In genomic region chr11:8711895-8712442, GRCh38 we compare ENCODE assay signal across 2 cellular contexts.
TF ChIP-seq lines count a peak whose summit lies in the region.

No MANE protein-coding gene starts in this region.

TF ChIP-seq in GM23338, 12 proteins besides CTCF, POLR2A, EP300 and RAD21:
- TF ChIP-seq, protein P1, sequence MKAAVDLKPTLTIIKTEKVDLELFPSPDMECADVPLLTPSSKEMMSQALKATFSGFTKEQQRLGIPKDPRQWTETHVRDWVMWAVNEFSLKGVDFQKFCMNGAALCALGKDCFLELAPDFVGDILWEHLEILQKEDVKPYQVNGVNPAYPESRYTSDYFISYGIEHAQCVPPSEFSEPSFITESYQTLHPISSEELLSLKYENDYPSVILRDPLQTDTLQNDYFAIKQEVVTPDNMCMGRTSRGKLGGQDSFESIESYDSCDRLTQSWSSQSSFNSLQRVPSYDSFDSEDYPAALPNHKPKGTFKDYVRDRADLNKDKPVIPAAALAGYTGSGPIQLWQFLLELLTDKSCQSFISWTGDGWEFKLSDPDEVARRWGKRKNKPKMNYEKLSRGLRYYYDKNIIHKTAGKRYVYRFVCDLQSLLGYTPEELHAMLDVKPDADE (IDR thresholded peaks at IDR 0.05): no peak
- TF ChIP-seq POLR2AphosphoS5 (IDR thresholded peaks at IDR 0.05; ENCODE audit: low read depth) (no peak), ZNF462 (CRISPR knock-in tag; IDR thresholded peaks at IDR 0.05) (no peak), ZNF331 (CRISPR knock-in tag; IDR thresholded peaks at IDR 0.05; ENCODE audit: low read depth) (no peak), EZH2phosphoT487 (IDR thresholded peaks at IDR 0.05; ENCODE audit: unreplicated experiment) (no peak), STAT1 (IDR thresholded peaks at IDR 0.05; ENCODE audit: unreplicated experiment) (no peak), EZH2 (IDR thresholded peaks at IDR 0.05; ENCODE audit: low read depth, unreplicated experiment) (no peak), JUNB (IDR thresholded peaks at IDR 0.05; ENCODE audit: unreplicated experiment) (no peak), REST (IDR thresholded peaks at IDR 0.05; ENCODE audit: unreplicated experiment) (no peak), ZNF114 (CRISPR knock-in tag; IDR thresholded peaks at IDR 0.05) (no peak), NANOG (IDR thresholded peaks at IDR 0.05; ENCODE audit: borderline replicate concordance) (no peak), CREB1 (CRISPR knock-in tag; IDR thresholded peaks at IDR 0.05; ENCODE audit: low read depth) (no peak)

TF ChIP-seq in SK-N-SH, 30 proteins besides CTCF, POLR2A, EP300 and RAD21 (continued from another document):
- no peak for TF ChIP-seq TEAD4 (IDR thresholded peaks at IDR 0.05; ENCODE audit: borderline replicate concordance, insufficient read depth)
- no peak for TF ChIP-seq RCOR1 (IDR thresholded peaks at IDR 0.05; ENCODE audit: low read length)
- TF ChIP-seq POLR2AphosphoS5 (IDR thresholded peaks at IDR 0.05; ENCODE audit: low read depth, low read length): no peak
- TF ChIP-seq PBX3 (IDR thresholded peaks at IDR 0.05): no peak
- TF ChIP-seq CHD2 (IDR thresholded peaks at IDR 0.05; ENCODE audit: low read length, partially characterized antibody): no peak
- no peak for TF ChIP-seq FOXM1 (IDR thresholded peaks at IDR 0.05; ENCODE audit: low read depth)
